1 cellular context compared by ENCODE assay signal in genomic region chr1:168603501-168604107, GRCh38.
TF ChIP-seq lines count a peak whose summit lies in the region.

No MANE protein-coding gene starts in this region.

TF ChIP-seq in GM12878, 131 proteins besides CTCF, POLR2A, EP300 and RAD21 (continued from another document):
- TF ChIP-seq PBX3 (IDR thresholded peaks at IDR 0.05; ENCODE audit: insufficient replicate concordance, low read depth, low read length) (no peak), ZSCAN29 (IDR thresholded peaks at IDR 0.05) (no peak), TCF3 (IDR thresholded peaks at IDR 0.05; ENCODE audit: borderline replicate concordance, insufficient read depth, low read depth, low read length) (0 out of 2 replicates have a peak, but pooled peaks have one; percentile 50), NFIC (IDR thresholded peaks at IDR 0.05; ENCODE audit: low read depth, low read length) (no peak), NRF1 (conservative IDR thresholded peaks at IDR 0.05; ENCODE audit: low read depth, low read length) (no peak), HDAC6 (IDR thresholded peaks at IDR 0.05; ENCODE audit: unreplicated experiment) (no peak), USF1 (IDR thresholded peaks at IDR 0.05; ENCODE audit: borderline replicate concordance, extremely low read length, insufficient read depth, low read depth, low read length) (no peak), ZNF274 (IDR thresholded peaks at IDR 0.05; ENCODE audit: insufficient read depth, insufficient read length) (no peak), CHD2 (IDR thresholded peaks at IDR 0.05; ENCODE audit: borderline replicate concordance, low read depth, low read length) (no peak), TCF7 (IDR thresholded peaks at IDR 0.05; ENCODE audit: borderline replicate concordance) (no peak), POU2F2 (IDR thresholded peaks at IDR 0.05; ENCODE audit: borderline replicate concordance, low read depth, low read length) (0 out of 3 replicates have a peak, but pooled peaks have one; percentile 34), IRF4 (IDR thresholded peaks at IDR 0.05; ENCODE audit: low read depth, low read length) (0 out of 2 replicates have a peak, but pooled peaks have one; percentile 42), NR2F1 (conservative IDR thresholded peaks at IDR 0.05) (no peak), BCL11A (IDR thresholded peaks at IDR 0.05; ENCODE audit: low read depth, low read length) (no peak), TCF12 (IDR thresholded peaks at IDR 0.05; ENCODE audit: low read depth, low read length) (0 out of 2 replicates have a peak, but pooled peaks have one; percentile 43), HSF1 (IDR thresholded peaks at IDR 0.05; ENCODE audit: low read depth, low read length) (no peak), FOS (IDR thresholded peaks at IDR 0.05; ENCODE audit: borderline replicate concordance, extremely low read depth, insufficient read length) (no peak), CHD1 (IDR thresholded peaks at IDR 0.05; ENCODE audit: low read depth, low read length) (no peak), HCFC1 (IDR thresholded peaks at IDR 0.05; ENCODE audit: low read length) (no peak), MLLT1 (IDR thresholded peaks at IDR 0.05) (peak; percentile 40; the same call in 1 of the 2 replicates), CBX3 (IDR thresholded peaks at IDR 0.05; ENCODE audit: borderline replicate concordance, low read depth) (no peak), NR2C2 (IDR thresholded peaks at IDR 0.05; ENCODE audit: borderline replicate concordance, control insufficient read depth, insufficient read length, low read depth) (no peak), ZNF217 (IDR thresholded peaks at IDR 0.05) (no peak), BACH1 (IDR thresholded peaks at IDR 0.05; ENCODE audit: borderline replicate concordance) (no peak), SRF (IDR thresholded peaks at IDR 0.05; ENCODE audit: low read depth in 2 of 2, low read length in 2 of 2) (no peak), NBN (IDR thresholded peaks at IDR 0.05) (0 out of 2 replicates have a peak, but pooled peaks have one; percentile 21), SUZ12 (IDR thresholded peaks at IDR 0.05; ENCODE audit: unreplicated experiment) (no peak), SIX5 (IDR thresholded peaks at IDR 0.05; ENCODE audit: low read depth, low read length, severe bottlenecking) (no peak), E2F8 (IDR thresholded peaks at IDR 0.05; ENCODE audit: low read depth, partially characterized antibody) (no peak)
- TF ChIP-seq, protein P1, sequence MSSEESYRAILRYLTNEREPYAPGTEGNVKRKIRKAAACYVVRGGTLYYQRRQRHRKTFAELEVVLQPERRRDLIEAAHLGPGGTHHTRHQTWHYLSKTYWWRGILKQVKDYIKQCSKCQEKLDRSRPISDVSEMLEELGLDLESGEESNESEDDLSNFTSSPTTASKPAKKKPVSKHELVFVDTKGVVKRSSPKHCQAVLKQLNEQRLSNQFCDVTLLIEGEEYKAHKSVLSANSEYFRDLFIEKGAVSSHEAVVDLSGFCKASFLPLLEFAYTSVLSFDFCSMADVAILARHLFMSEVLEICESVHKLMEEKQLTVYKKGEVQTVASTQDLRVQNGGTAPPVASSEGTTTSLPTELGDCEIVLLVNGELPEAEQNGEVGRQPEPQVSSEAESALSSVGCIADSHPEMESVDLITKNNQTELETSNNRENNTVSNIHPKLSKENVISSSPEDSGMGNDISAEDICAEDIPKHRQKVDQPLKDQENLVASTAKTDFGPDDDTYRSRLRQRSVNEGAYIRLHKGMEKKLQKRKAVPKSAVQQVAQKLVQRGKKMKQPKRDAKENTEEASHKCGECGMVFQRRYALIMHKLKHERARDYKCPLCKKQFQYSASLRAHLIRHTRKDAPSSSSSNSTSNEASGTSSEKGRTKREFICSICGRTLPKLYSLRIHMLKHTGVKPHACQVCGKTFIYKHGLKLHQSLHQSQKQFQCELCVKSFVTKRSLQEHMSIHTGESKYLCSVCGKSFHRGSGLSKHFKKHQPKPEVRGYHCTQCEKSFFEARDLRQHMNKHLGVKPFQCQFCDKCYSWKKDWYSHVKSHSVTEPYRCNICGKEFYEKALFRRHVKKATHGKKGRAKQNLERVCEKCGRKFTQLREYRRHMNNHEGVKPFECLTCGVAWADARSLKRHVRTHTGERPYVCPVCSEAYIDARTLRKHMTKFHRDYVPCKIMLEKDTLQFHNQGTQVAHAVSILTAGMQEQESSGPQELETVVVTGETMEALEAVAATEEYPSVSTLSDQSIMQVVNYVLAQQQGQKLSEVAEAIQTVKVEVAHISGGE (CRISPR knock-in tag; IDR thresholded peaks at IDR 0.05), result no peak
- TF ChIP-seq, protein P2, sequence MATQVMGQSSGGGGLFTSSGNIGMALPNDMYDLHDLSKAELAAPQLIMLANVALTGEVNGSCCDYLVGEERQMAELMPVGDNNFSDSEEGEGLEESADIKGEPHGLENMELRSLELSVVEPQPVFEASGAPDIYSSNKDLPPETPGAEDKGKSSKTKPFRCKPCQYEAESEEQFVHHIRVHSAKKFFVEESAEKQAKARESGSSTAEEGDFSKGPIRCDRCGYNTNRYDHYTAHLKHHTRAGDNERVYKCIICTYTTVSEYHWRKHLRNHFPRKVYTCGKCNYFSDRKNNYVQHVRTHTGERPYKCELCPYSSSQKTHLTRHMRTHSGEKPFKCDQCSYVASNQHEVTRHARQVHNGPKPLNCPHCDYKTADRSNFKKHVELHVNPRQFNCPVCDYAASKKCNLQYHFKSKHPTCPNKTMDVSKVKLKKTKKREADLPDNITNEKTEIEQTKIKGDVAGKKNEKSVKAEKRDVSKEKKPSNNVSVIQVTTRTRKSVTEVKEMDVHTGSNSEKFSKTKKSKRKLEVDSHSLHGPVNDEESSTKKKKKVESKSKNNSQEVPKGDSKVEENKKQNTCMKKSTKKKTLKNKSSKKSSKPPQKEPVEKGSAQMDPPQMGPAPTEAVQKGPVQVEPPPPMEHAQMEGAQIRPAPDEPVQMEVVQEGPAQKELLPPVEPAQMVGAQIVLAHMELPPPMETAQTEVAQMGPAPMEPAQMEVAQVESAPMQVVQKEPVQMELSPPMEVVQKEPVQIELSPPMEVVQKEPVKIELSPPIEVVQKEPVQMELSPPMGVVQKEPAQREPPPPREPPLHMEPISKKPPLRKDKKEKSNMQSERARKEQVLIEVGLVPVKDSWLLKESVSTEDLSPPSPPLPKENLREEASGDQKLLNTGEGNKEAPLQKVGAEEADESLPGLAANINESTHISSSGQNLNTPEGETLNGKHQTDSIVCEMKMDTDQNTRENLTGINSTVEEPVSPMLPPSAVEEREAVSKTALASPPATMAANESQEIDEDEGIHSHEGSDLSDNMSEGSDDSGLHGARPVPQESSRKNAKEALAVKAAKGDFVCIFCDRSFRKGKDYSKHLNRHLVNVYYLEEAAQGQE (IDR thresholded peaks at IDR 0.05; ENCODE audit: low read depth, low read length), result no peak
- TF ChIP-seq, protein P3, sequence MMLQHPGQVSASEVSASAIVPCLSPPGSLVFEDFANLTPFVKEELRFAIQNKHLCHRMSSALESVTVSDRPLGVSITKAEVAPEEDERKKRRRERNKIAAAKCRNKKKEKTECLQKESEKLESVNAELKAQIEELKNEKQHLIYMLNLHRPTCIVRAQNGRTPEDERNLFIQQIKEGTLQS (IDR thresholded peaks at IDR 0.05; ENCODE audit: borderline replicate concordance, extremely low read depth, low read depth, low read length), result no peak
- TF ChIP-seq, protein P4, sequence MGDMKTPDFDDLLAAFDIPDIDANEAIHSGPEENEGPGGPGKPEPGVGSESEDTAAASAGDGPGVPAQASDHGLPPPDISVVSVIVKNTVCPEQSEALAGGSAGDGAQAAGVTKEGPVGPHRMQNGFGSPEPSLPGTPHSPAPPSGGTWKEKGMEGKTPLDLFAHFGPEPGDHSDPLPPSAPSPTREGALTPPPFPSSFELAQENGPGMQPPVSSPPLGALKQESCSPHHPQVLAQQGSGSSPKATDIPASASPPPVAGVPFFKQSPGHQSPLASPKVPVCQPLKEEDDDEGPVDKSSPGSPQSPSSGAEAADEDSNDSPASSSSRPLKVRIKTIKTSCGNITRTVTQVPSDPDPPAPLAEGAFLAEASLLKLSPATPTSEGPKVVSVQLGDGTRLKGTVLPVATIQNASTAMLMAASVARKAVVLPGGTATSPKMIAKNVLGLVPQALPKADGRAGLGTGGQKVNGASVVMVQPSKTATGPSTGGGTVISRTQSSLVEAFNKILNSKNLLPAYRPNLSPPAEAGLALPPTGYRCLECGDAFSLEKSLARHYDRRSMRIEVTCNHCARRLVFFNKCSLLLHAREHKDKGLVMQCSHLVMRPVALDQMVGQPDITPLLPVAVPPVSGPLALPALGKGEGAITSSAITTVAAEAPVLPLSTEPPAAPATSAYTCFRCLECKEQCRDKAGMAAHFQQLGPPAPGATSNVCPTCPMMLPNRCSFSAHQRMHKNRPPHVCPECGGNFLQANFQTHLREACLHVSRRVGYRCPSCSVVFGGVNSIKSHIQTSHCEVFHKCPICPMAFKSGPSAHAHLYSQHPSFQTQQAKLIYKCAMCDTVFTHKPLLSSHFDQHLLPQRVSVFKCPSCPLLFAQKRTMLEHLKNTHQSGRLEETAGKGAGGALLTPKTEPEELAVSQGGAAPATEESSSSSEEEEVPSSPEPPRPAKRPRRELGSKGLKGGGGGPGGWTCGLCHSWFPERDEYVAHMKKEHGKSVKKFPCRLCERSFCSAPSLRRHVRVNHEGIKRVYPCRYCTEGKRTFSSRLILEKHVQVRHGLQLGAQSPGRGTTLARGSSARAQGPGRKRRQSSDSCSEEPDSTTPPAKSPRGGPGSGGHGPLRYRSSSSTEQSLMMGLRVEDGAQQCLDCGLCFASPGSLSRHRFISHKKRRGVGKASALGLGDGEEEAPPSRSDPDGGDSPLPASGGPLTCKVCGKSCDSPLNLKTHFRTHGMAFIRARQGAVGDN (IDR thresholded peaks at IDR 0.05), result no peak
